In the genomic region with DNA sequence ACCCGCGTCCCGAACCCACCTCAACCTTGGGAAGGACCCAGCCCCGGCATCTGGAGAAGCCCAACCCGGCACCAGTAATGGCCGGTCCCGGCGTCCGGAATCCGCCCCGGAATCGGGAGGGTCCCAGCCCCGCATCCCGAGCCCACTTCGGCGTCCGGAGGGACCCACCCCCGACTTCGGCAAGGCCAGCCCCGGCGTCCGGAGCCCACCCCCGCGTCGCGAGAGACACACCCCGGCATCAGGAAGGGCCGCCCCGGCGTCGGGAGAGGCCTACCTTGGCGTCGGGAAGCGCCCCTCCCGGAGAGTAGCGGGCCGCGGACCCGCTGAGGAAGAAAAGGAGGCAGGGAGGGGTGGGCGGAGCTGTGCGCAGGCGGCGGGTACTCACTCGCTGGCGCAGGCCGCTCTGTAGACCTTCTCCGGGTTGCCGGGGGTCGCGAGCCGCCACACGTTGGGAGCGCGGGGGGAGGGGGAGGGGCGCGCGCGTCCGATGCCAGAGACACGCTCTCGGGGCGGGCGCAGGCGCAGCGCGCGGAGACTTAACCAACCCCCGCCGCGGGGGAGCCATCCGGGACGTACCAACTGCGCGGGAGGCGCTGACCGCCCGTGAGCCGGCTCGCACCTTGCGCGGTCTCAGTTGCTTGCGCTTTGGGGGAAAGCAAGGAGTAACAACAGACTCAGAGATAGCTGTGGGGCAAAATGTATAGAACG, we compare ENCODE assay signal across 1 cellular context.
TF ChIP-seq lines count a peak whose summit lies in the region.

A gene (minus strand): TSS at position 515 of the 708 bp plus-strand sequence. CDS start 24,164 bp downstream, outside the sequence.

TF ChIP-seq in GM12878, 131 proteins besides CTCF, POLR2A, EP300 and RAD21 (continued from another document and continues in another):
- TF ChIP-seq TAF1 (IDR thresholded peaks at IDR 0.05; ENCODE audit: borderline replicate concordance, low read depth, low read length) (peak; percentile 92; the same call in 1 of the 2 replicates), MEF2A (IDR thresholded peaks at IDR 0.05; ENCODE audit: insufficient read depth, low read depth, low read length) (0 out of 2 replicates have a peak, but pooled peaks have one; percentile 10), SMAD1 (IDR thresholded peaks at IDR 0.05; ENCODE audit: low read depth, partially characterized antibody) (no peak), CBX3 (IDR thresholded peaks at IDR 0.05; ENCODE audit: borderline replicate concordance, low read depth) (no peak), SMAD5 (IDR thresholded peaks at IDR 0.05; ENCODE audit: low read depth) (no peak), RB1 (IDR thresholded peaks at IDR 0.05; ENCODE audit: borderline replicate concordance) (no peak; the same call in 1 of the 2 replicates), FOS (IDR thresholded peaks at IDR 0.05; ENCODE audit: borderline replicate concordance, extremely low read depth, insufficient read length) (no peak), CHD1 (IDR thresholded peaks at IDR 0.05; ENCODE audit: low read depth, low read length) (peak; percentile 99), PAX5 (IDR thresholded peaks at IDR 0.05; ENCODE audit: borderline replicate concordance, low read depth, low read length) (peak; percentile 64; the same call in 1 of the 2 replicates), ZNF207 (IDR thresholded peaks at IDR 0.05; ENCODE audit: borderline replicate concordance) (peak; percentile 88; the same call in 1 of the 2 replicates), NFIC (IDR thresholded peaks at IDR 0.05; ENCODE audit: low read depth, low read length) (no peak), RCOR1 (conservative IDR thresholded peaks at IDR 0.05; ENCODE audit: low read depth, low read length) (no peak), ZZZ3 (IDR thresholded peaks at IDR 0.05; ENCODE audit: control insufficient read depth, insufficient read length, low read depth) (no peak), ATF7 (IDR thresholded peaks at IDR 0.05; ENCODE audit: low read depth) (peak; percentile 99), CBFB (IDR thresholded peaks at IDR 0.05; ENCODE audit: low read depth) (no peak), MYC (IDR thresholded peaks at IDR 0.05; ENCODE audit: insufficient read depth, insufficient read length, insufficient replicate concordance, low read length, severe bottlenecking) (peak; percentile 81), POLR2AphosphoS5 (IDR thresholded peaks at IDR 0.05; ENCODE audit: low read length) (peak; percentile 89), SIN3A (IDR thresholded peaks at IDR 0.05; ENCODE audit: low read depth, low read length) (peak; percentile 48; the same call in 1 of the 2 replicates), EED (IDR thresholded peaks at IDR 0.05; ENCODE audit: low read depth) (no peak), TARDBP (IDR thresholded peaks at IDR 0.05; ENCODE audit: borderline replicate concordance) (peak; percentile 11; the same call in 1 of the 2 replicates), ASH2L (IDR thresholded peaks at IDR 0.05; ENCODE audit: borderline replicate concordance, low read depth) (0 out of 2 replicates have a peak, but pooled peaks have one; percentile 47), BCL11A (IDR thresholded peaks at IDR 0.05; ENCODE audit: low read depth, low read length) (no peak), RAD51 (IDR thresholded peaks at IDR 0.05) (no peak), IKZF1 (conservative IDR thresholded peaks at IDR 0.05) (peak; percentile 92), HDAC6 (IDR thresholded peaks at IDR 0.05; ENCODE audit: unreplicated experiment) (peak; percentile 37), RBBP5 (conservative IDR thresholded peaks at IDR 0.05) (no peak), ZNF274 (IDR thresholded peaks at IDR 0.05; ENCODE audit: insufficient read depth, insufficient read length) (no peak), POU2F2 (IDR thresholded peaks at IDR 0.05; ENCODE audit: borderline replicate concordance, low read depth, low read length) (no peak; the same call in 2 of the 3 replicates), RFX5 (IDR thresholded peaks at IDR 0.05; ENCODE audit: low read depth, low read length) (no peak), IKZF2 (IDR thresholded peaks at IDR 0.05) (peak; percentile 71 to 72), BHLHE40 (IDR thresholded peaks at IDR 0.05; ENCODE audit: borderline replicate concordance in 1 of 2, low read depth in 2 of 2, low read length in 1 of 2) (peak; percentile 98 to 99), PML (IDR thresholded peaks at IDR 0.05; ENCODE audit: low read length) (peak; percentile 82; the same call in 1 of the 2 replicates), PAX8 (IDR thresholded peaks at IDR 0.05) (no peak)
- TF ChIP-seq, protein P1, sequence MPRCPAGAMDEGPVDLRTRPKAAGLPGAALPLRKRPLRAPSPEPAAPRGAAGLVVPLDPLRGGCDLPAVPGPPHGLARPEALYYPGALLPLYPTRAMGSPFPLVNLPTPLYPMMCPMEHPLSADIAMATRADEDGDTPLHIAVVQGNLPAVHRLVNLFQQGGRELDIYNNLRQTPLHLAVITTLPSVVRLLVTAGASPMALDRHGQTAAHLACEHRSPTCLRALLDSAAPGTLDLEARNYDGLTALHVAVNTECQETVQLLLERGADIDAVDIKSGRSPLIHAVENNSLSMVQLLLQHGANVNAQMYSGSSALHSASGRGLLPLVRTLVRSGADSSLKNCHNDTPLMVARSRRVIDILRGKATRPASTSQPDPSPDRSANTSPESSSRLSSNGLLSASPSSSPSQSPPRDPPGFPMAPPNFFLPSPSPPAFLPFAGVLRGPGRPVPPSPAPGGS (IDR thresholded peaks at IDR 0.05; ENCODE audit: borderline replicate concordance, insufficient read depth, low read depth, low read length, poor library complexity, severe bottlenecking) = no peak
- TF ChIP-seq, protein P2, sequence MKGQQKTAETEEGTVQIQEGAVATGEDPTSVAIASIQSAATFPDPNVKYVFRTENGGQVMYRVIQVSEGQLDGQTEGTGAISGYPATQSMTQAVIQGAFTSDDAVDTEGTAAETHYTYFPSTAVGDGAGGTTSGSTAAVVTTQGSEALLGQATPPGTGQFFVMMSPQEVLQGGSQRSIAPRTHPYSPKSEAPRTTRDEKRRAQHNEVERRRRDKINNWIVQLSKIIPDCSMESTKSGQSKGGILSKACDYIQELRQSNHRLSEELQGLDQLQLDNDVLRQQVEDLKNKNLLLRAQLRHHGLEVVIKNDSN (IDR thresholded peaks at IDR 0.05; ENCODE audit: borderline replicate concordance, extremely low read length, insufficient read depth, low read depth, low read length) = no peak
- TF ChIP-seq, protein P3, sequence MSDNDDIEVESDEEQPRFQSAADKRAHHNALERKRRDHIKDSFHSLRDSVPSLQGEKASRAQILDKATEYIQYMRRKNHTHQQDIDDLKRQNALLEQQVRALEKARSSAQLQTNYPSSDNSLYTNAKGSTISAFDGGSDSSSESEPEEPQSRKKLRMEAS (IDR thresholded peaks at IDR 0.05; ENCODE audit: low read depth, low read length) = no peak; the same call in none of the 2 replicates
- TF ChIP-seq, protein P4, sequence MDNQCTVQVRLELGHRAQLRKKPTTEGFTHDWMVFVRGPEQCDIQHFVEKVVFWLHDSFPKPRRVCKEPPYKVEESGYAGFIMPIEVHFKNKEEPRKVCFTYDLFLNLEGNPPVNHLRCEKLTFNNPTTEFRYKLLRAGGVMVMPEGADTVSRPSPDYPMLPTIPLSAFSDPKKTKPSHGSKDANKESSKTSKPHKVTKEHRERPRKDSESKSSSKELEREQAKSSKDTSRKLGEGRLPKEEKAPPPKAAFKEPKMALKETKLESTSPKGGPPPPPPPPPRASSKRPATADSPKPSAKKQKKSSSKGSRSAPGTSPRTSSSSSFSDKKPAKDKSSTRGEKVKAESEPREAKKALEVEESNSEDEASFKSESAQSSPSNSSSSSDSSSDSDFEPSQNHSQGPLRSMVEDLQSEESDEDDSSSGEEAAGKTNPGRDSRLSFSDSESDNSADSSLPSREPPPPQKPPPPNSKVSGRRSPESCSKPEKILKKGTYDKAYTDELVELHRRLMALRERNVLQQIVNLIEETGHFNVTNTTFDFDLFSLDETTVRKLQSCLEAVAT (IDR thresholded peaks at IDR 0.05) = peak; percentile 92
- TF ChIP-seq, protein P5, sequence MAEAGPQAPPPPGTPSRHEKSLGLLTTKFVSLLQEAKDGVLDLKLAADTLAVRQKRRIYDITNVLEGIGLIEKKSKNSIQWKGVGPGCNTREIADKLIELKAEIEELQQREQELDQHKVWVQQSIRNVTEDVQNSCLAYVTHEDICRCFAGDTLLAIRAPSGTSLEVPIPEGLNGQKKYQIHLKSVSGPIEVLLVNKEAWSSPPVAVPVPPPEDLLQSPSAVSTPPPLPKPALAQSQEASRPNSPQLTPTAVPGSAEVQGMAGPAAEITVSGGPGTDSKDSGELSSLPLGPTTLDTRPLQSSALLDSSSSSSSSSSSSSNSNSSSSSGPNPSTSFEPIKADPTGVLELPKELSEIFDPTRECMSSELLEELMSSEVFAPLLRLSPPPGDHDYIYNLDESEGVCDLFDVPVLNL (IDR thresholded peaks at IDR 0.05; ENCODE audit: low read depth, low read length) = no peak
- TF ChIP-seq, protein P6, sequence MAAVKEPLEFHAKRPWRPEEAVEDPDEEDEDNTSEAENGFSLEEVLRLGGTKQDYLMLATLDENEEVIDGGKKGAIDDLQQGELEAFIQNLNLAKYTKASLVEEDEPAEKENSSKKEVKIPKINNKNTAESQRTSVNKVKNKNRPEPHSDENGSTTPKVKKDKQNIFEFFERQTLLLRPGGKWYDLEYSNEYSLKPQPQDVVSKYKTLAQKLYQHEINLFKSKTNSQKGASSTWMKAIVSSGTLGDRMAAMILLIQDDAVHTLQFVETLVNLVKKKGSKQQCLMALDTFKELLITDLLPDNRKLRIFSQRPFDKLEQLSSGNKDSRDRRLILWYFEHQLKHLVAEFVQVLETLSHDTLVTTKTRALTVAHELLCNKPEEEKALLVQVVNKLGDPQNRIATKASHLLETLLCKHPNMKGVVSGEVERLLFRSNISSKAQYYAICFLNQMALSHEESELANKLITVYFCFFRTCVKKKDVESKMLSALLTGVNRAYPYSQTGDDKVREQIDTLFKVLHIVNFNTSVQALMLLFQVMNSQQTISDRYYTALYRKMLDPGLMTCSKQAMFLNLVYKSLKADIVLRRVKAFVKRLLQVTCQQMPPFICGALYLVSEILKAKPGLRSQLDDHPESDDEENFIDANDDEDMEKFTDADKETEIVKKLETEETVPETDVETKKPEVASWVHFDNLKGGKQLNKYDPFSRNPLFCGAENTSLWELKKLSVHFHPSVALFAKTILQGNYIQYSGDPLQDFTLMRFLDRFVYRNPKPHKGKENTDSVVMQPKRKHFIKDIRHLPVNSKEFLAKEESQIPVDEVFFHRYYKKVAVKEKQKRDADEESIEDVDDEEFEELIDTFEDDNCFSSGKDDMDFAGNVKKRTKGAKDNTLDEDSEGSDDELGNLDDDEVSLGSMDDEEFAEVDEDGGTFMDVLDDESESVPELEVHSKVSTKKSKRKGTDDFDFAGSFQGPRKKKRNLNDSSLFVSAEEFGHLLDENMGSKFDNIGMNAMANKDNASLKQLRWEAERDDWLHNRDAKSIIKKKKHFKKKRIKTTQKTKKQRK (IDR thresholded peaks at IDR 0.05; ENCODE audit: low read depth, low read length) = no peak
- TF ChIP-seq, protein P7, sequence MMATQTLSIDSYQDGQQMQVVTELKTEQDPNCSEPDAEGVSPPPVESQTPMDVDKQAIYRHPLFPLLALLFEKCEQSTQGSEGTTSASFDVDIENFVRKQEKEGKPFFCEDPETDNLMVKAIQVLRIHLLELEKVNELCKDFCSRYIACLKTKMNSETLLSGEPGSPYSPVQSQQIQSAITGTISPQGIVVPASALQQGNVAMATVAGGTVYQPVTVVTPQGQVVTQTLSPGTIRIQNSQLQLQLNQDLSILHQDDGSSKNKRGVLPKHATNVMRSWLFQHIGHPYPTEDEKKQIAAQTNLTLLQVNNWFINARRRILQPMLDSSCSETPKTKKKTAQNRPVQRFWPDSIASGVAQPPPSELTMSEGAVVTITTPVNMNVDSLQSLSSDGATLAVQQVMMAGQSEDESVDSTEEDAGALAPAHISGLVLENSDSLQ (IDR thresholded peaks at IDR 0.05) = no peak
- TF ChIP-seq, protein P8, sequence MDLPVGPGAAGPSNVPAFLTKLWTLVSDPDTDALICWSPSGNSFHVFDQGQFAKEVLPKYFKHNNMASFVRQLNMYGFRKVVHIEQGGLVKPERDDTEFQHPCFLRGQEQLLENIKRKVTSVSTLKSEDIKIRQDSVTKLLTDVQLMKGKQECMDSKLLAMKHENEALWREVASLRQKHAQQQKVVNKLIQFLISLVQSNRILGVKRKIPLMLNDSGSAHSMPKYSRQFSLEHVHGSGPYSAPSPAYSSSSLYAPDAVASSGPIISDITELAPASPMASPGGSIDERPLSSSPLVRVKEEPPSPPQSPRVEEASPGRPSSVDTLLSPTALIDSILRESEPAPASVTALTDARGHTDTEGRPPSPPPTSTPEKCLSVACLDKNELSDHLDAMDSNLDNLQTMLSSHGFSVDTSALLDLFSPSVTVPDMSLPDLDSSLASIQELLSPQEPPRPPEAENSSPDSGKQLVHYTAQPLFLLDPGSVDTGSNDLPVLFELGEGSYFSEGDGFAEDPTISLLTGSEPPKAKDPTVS (IDR thresholded peaks at IDR 0.05; ENCODE audit: low read depth, low read length) = no peak
- TF ChIP-seq, protein P9, sequence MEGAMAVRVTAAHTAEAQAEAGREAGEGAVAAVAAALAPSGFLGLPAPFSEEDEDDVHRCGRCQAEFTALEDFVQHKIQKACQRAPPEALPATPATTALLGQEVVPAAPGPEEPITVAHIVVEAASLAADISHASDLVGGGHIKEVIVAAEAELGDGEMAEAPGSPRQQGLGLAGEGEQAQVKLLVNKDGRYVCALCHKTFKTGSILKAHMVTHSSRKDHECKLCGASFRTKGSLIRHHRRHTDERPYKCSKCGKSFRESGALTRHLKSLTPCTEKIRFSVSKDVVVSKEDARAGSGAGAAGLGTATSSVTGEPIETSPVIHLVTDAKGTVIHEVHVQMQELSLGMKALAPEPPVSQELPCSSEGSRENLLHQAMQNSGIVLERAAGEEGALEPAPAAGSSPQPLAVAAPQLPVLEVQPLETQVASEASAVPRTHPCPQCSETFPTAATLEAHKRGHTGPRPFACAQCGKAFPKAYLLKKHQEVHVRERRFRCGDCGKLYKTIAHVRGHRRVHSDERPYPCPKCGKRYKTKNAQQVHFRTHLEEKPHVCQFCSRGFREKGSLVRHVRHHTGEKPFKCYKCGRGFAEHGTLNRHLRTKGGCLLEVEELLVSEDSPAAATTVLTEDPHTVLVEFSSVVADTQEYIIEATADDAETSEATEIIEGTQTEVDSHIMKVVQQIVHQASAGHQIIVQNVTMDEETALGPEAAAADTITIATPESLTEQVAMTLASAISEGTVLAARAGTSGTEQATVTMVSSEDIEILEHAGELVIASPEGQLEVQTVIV (IDR thresholded peaks at IDR 0.05; ENCODE audit: borderline replicate concordance, partially characterized antibody) = peak; percentile 80
- TF ChIP-seq, protein P10, sequence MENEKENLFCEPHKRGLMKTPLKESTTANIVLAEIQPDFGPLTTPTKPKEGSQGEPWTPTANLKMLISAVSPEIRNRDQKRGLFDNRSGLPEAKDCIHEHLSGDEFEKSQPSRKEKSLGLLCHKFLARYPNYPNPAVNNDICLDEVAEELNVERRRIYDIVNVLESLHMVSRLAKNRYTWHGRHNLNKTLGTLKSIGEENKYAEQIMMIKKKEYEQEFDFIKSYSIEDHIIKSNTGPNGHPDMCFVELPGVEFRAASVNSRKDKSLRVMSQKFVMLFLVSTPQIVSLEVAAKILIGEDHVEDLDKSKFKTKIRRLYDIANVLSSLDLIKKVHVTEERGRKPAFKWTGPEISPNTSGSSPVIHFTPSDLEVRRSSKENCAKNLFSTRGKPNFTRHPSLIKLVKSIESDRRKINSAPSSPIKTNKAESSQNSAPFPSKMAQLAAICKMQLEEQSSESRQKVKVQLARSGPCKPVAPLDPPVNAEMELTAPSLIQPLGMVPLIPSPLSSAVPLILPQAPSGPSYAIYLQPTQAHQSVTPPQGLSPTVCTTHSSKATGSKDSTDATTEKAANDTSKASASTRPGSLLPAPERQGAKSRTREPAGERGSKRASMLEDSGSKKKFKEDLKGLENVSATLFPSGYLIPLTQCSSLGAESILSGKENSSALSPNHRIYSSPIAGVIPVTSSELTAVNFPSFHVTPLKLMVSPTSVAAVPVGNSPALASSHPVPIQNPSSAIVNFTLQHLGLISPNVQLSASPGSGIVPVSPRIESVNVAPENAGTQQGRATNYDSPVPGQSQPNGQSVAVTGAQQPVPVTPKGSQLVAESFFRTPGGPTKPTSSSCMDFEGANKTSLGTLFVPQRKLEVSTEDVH (IDR thresholded peaks at IDR 0.05; ENCODE audit: low read depth, partially characterized antibody) = no peak
